In genomic region chr20:41175201-41175651, GRCh38 we compare ENCODE assay signal across 15 cellular contexts. TPM values are rescaled to one million over a fixed set of nuclear protein-coding genes. Genes with fewer than 3 reads are reported as not detected.
DNase-seq lines count a peak whose midpoint lies in the region; ATAC-seq, FAIRE-seq and TF ChIP-seq lines count a peak whose summit lies in the region.
"Had no signal": no experiment of that assay in that cellular context is flagged by ENCODE, and none has a peak within 500 bp of the region (broad histone marks: within the 10 kb centered on the region; RNA-seq: fewer than 3 reads in every experiment).

No MANE protein-coding gene starts in this region.

- no peak for FAIRE-seq in GM12891 (lab: Jason Lieb, UNC)

- H3K36me3 ChIP-seq in tibial nerve = peaks cover 0 to 50% (median 4%) of the 10 kb centered on the region in 3 donors

- no peaks in the 10 kb centered on the region for H3K9me3 Mint-ChIP-seq in activated T-cell treated with anti-CD3 and anti-CD28 coated beads, Interleukin-2, amount 50 U/mL, for 4 hours
- no peaks in the 10 kb centered on the region for H3K9me3 Mint-ChIP-seq in brain
- no peaks in the 10 kb centered on the region for H3K9me3 Mint-ChIP-seq in neural crest cell
- H3K9me3 Mint-ChIP-seq: naive B cell; stimulated activated memory B cell treated with anti-CD40 and anti-IgM and Interleukin-4, amounts not matched to agents 10 μg/mL and 1 μg/mL and 100 μg/mL, for 72 hours had no signal

- peak overlapping the region; percentile 60 to 84 (median 74) for H3K27ac ChIP-seq in tibial nerve

- H3K27me3 ChIP-seq in tibial nerve = no peaks in the 10 kb centered on the region

- H3K4me1 ChIP-seq in tibial nerve = peaks cover 0 to 79% (median 39%) of the 10 kb centered on the region in 4 donors

- H3K4me3 ChIP-seq in tibial nerve = no peak overlapping the region

- TF ChIP-seq POLR2A in tibial nerve (IDR thresholded peaks at IDR 0.05) (no peak), GM12891 (IDR thresholded peaks at IDR 0.05; ENCODE audit: low read depth, low read length) (no peak)

- H3K27ac Mint-ChIP-seq in brain (peak overlapping the region in 4 of 5 experiments; percentile 75 to 94 (median 83)), neural crest cell (ENCODE audit: unreplicated experiment) (peak overlapping the region; percentile 68)
- H3K27ac Mint-ChIP-seq: stimulated activated memory B cell treated with anti-CD40 and anti-IgM and Interleukin-4, amounts not matched to agents 10 μg/mL and 1 μg/mL and 100 μg/mL, for 72 hours had no signal

- TF ChIP-seq EP300 in tibial nerve (IDR thresholded peaks at IDR 0.05) = no peak

- WGBS in tibial nerve, 2 donors = 93% methylated on average over 4 of the region's 4 CpGs

- no peak for TF ChIP-seq CTCF in brain (conservative IDR thresholded peaks at IDR 0.05)
- no peak for TF ChIP-seq CTCF in neural crest cell (conservative IDR thresholded peaks at IDR 0.05)
- no peak for TF ChIP-seq CTCF in tibial nerve (IDR thresholded peaks at IDR 0.05)

- H3K27me3 Mint-ChIP-seq in activated T-cell treated with anti-CD3 and anti-CD28 coated beads, Interleukin-2, amount 50 U/mL, for 4 hours (ENCODE audit: low read depth) = no peaks in the 10 kb centered on the region
- no peaks in the 10 kb centered on the region for H3K27me3 Mint-ChIP-seq in brain
- peaks cover 4% of the 10 kb centered on the region for H3K27me3 Mint-ChIP-seq in neural crest cell (ENCODE audit: low read depth)
- H3K27me3 Mint-ChIP-seq: stimulated activated memory B cell treated with anti-CD40 and anti-IgM and Interleukin-4, amounts not matched to agents 10 μg/mL and 1 μg/mL and 100 μg/mL, for 72 hours had no signal

- H3K36me3 Mint-ChIP-seq in activated T-cell treated with anti-CD3 and anti-CD28 coated beads, Interleukin-2, amount 50 U/mL, for 4 hours (ENCODE audit: insufficient read depth) = peaks cover 23% of the 10 kb centered on the region
- peaks cover 76% of the 10 kb centered on the region for H3K36me3 Mint-ChIP-seq in brain
- H3K36me3 Mint-ChIP-seq in neural crest cell (ENCODE audit: low read depth) = peaks cover 35% of the 10 kb centered on the region

- peaks cover 12% of the 10 kb centered on the region for H3K4me1 Mint-ChIP-seq in activated T-cell treated with anti-CD3 and anti-CD28 coated beads, Interleukin-2, amount 50 U/mL, for 4 hours (ENCODE audit: low read depth)
- H3K4me1 Mint-ChIP-seq in brain (peaks cover 37% of the 10 kb centered on the region), neural crest cell (peaks cover 43% of the 10 kb centered on the region)
- H3K4me1 Mint-ChIP-seq: stimulated activated memory B cell treated with anti-CD40 and anti-IgM and Interleukin-4, amounts not matched to agents 10 μg/mL and 1 μg/mL and 100 μg/mL, for 72 hours had no signal

- no peak overlapping the region for H3K4me3 Mint-ChIP-seq in activated T-cell treated with anti-CD3 and anti-CD28 coated beads, Interleukin-2, amount 50 U/mL, for 4 hours
- H3K4me3 Mint-ChIP-seq in brain (no peak overlapping the region), neural crest cell (no peak overlapping the region)
- H3K4me3 Mint-ChIP-seq: naive B cell; stimulated activated memory B cell treated with anti-CD40 and anti-IgM and Interleukin-4, amounts not matched to agents 10 μg/mL and 1 μg/mL and 100 μg/mL, for 72 hours had no signal

- ATAC-seq in activated T-cell treated with anti-CD3 and anti-CD28 coated beads, Interleukin-2, amount 50 U/mL, for 4 hours = no peak
- ATAC-seq: esophagus mucosa; stimulated activated memory B cell treated with anti-CD40 and anti-IgM and Interleukin-4, amounts not matched to agents 10 μg/mL and 1 μg/mL and 100 μg/mL, for 72 hours had no signal

- peak; percentile 1 for DNase-seq in activated T-cell treated with anti-CD3 and anti-CD28 coated beads, Interleukin-2, amount 50 U/mL, for 4 hours
- no peak for DNase-seq in activated T-cell treated with anti-CD3 and anti-CD28 coated beads, Interleukin-2, amount 50 U/mL, for 48 hours
- DNase-seq in neural crest cell (ENCODE audit: low read depth, low spot score) = no peak
- peak in 1 of 2 donors; percentile 4 for DNase-seq in tibial nerve (ENCODE audit: low spot score in 2 of 2)
- no peak for DNase-seq in midbrain (lab: John Stamatoyannopoulos, UW)
- no peak for DNase-seq in GM12891 (ENCODE audit: insufficient read length, low spot score)
- no peak for DNase-seq in NCI-H748 (lab: John Stamatoyannopoulos, UW; ENCODE audit: unreplicated experiment)
- DNase-seq: central memory CD4-positive, alpha-beta T cell; Karpas-422; naive B cell; NCI-H2107; OCI-M1 had no signal

- H3K9me3 ChIP-seq in tibial nerve = no peaks in the 10 kb centered on the region

TF ChIP-seq in GM12891, 5 proteins besides CTCF, POLR2A, EP300 and RAD21:
- no peak for TF ChIP-seq SPI1 (IDR thresholded peaks at IDR 0.05; ENCODE audit: low read depth, low read length)
- TF ChIP-seq PAX5 (IDR thresholded peaks at IDR 0.05; ENCODE audit: insufficient read depth, low read length, severe bottlenecking) = no peak
- no peak for TF ChIP-seq POLR2AphosphoS5 (IDR thresholded peaks at IDR 0.05; ENCODE audit: low read depth, low read length)
- TF ChIP-seq POU2F2 (IDR thresholded peaks at IDR 0.05; ENCODE audit: low read depth, low read length) = no peak

RNA-seq across cellular contexts. Expression of gene PLCG1, which starts 37.9 kb away (rescaled TPM):
- total RNA-seq in activated T-cell treated with anti-CD3 and anti-CD28 coated beads, Interleukin-2, amount 50 U/mL, for 4 hours = 100 to 1,000 TPM in 1 of 3 donors, 10 to 100 TPM in 2; 89.1 to 104 (median 91.3) TPM
- 75.9 TPM for polyA plus RNA-seq in brain (ENCODE audit: insufficient read depth, low read depth, low replicate concordance)
- total RNA-seq in neural crest cell = 297 and 320 TPM in 2 replicates
- total RNA-seq in tibial nerve = 100 to 1,000 TPM; 127 to 165 (median 144) TPM
- 70.7 TPM for polyA plus RNA-seq in GM12891 (2012; ENCODE audit: low read depth, missing spikeins)
